Comparison of ENCODE assay signal across 37 cellular contexts in genomic region chr14:102513899-102514772, GRCh38.
"Had no signal": no experiment of that assay in that cellular context is flagged by ENCODE, and none has a peak within 500 bp of the region (broad histone marks: within the 10 kb centered on the region; RNA-seq: fewer than 3 reads in every experiment).

No MANE protein-coding gene starts in this region.

- H3K36me3 ChIP-seq: adrenal gland, ascending aorta, cardiac muscle cell, gastroesophageal sphincter, heart left ventricle, lower lobe of right lung, pancreas, prostate gland, upper lobe of left lung, vagina, WERI-Rb-1 had no signal

- H3K9me3 ChIP-seq: adrenal gland, ascending aorta, gastroesophageal sphincter, heart left ventricle, lower lobe of right lung, pancreas, prostate gland, upper lobe of left lung, vagina had no signal

- DNase-seq: activated CD4-positive, alpha-beta T cell treated with anti-CD3 and anti-CD28 coated beads for 48 hours; activated CD4-positive, alpha-beta T cell treated with anti-CD3 and anti-CD28 coated beads, Interleukin-2, amount 50 U/mL, for 48 hours; activated CD8-positive, alpha-beta memory T cell treated with anti-CD3 and anti-CD28 coated beads for 24 hours; activated effector memory CD4-positive, alpha-beta T cell treated with Interleukin-2 at 50 U/mL for 16 hours; activated naive CD4-positive, alpha-beta T cell treated with anti-CD3 and anti-CD28 coated beads for 36 hours; activated naive CD8-positive, alpha-beta T cell treated with anti-CD3 and anti-CD28 coated beads for 36 hours; adrenal gland; cerebellar nuclear complex; dorsolateral prefrontal cortex; effector memory CD4-positive, alpha-beta T cell; kidney glomerular epithelial cell; lower lobe of right lung; mesendoderm; pancreas; retina; stimulated activated CD4-positive, alpha-beta T cell treated with anti-CD3 and anti-CD28 coated beads, Interleukin-12 subunit alpha, Interleukin-12 subunit beta, amount 100 ng/mL, for 4 hours; stimulated activated CD4-positive, alpha-beta T cell treated with anti-CD3 and anti-CD28 coated beads, Interleukin-4, amount 100 ng/mL, for 24 hours; stimulated activated CD8-positive, alpha-beta memory T cell treated with anti-CD3 and anti-CD28 coated beads, Interleukin-4, amount 100 ng/mL, for 48 hours; stimulated activated naive CD8-positive, alpha-beta T cell treated with anti-CD3 and anti-CD28 coated beads, Interleukin-15, amount 100 ng/mL, for 72 hours; T-helper 9 cell; WERI-Rb-1 had no signal

- H3K4me3 ChIP-seq: adrenal gland, ascending aorta, cardiac muscle cell, coronary artery, dorsolateral prefrontal cortex, gastroesophageal sphincter, heart left ventricle, lower lobe of right lung, pancreas, prostate gland, skin epidermis, upper lobe of left lung, vagina had no signal

- ATAC-seq: activated CD4-positive, CD25-positive, alpha-beta regulatory T cell treated with anti-CD3 and anti-CD28 coated beads, Interleukin-2, amount 50 U/mL, for 24 hours; gastroesophageal sphincter; heart left ventricle; left lobe of liver; lower lobe of right lung; natural killer cell treated with Interleukin-12 subunit alpha and Interleukin-12 subunit beta and Interleukin-15 and Interleukin-18, amount 100 ng/mL, for 72 hours; pancreas; sciatic nerve; stimulated activated memory B cell treated with anti-CD40 and anti-IgM and Interleukin-4, amounts not matched to agents 10 μg/mL and 1 μg/mL and 100 μg/mL, for 72 hours; stimulated activated naive CD8-positive, alpha-beta T cell treated with anti-CD3 and anti-CD28 coated beads, Interleukin-15, amount 100 ng/mL, for 72 hours had no signal

- H3K27me3 ChIP-seq: adrenal gland, ascending aorta, cardiac muscle cell, dorsolateral prefrontal cortex, gastroesophageal sphincter, heart left ventricle, pancreas, upper lobe of left lung, vagina had no signal

- FAIRE-seq: endothelial cell of umbilical vein, pancreas, TTC549 had no signal

- H3K27ac ChIP-seq: adrenal gland, ascending aorta, cardiac muscle cell, coronary artery, gastroesophageal sphincter, heart left ventricle, lower lobe of right lung, pancreas, prostate gland, skin epidermis, upper lobe of left lung, vagina, WERI-Rb-1 had no signal

- H3K4me1 ChIP-seq: pancreas had no signal
